20 cellular contexts compared by ENCODE assay signal in the genomic region with DNA sequence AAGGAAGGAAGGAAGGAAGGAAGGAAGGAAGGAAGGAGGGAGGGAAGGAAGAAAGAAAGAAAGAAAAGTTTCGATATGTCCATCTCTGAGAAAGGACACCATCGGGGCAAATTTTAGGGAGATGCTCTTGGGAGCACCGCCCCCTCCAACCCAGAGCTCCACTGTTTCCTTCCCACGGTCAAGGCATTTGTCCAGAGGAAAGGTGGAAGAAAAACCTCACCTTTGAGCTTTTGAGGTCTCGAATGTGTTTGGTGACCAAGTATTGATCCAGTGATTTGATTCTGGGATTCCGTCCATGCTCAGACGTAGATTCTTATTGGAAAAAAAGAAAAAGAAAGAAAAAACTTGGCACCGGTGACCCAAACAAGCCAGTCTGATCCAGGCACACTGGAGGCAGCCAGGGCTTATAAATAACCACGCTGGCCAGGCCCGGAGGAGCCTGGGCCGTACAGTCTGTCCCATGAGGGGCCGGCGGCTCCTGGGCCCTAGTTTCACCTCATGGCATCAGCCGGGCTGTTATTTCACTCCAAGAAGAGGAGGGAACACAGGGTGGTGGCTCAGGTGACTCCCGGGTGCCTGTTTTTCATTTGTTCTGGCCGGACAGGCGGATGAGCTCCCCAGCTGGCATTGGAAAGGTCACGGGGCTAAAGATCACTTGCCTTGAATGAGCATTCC. TPM values are rescaled to one million over a fixed set of nuclear protein-coding genes. Genes with fewer than 3 reads are reported as not detected.
DNase-seq lines count a peak whose midpoint lies in the region; ATAC-seq and TF ChIP-seq lines count a peak whose summit lies in the region.
"Had no signal": no experiment of that assay in that cellular context is flagged by ENCODE, and none has a peak within 500 bp of the region (broad histone marks: within the 10 kb centered on the region; RNA-seq: fewer than 3 reads in every experiment).

No MANE protein-coding gene starts in this region.

- in situ Hi-C loops in gastrocnemius medialis (cut with MboI; ENCODE audit: low sequenced_read_pairs in 4 of 4), result loop anchor here in 2 of 4 donors (5.0 kb wide), 2 partner anchors 54 to 69 kb away; no protein-coding TSS in a partner anchor

- H3K9me3 ChIP-seq in HEK293 (ENCODE audit: control insufficient read depth, insufficient read depth, low read depth, low read length) (no peaks in the 10 kb centered on the region), heart right ventricle (peaks cover 0 to 8% (median 0%) of the 10 kb centered on the region in 11 donors), right lobe of liver (no peaks in the 10 kb centered on the region), gastrocnemius medialis (no peaks in the 10 kb centered on the region)
- H3K9me3 ChIP-seq: A549 had no signal

- TF ChIP-seq CTCF in HEK293 (tag by site-specific recombination; IDR thresholded peaks at IDR 0.05) (no peak), heart right ventricle (IDR thresholded peaks at IDR 0.05) (no peak), right lobe of liver (IDR thresholded peaks at IDR 0.05) (no peak), gastrocnemius medialis (IDR thresholded peaks at IDR 0.05 in 4 of 5, conservative IDR thresholded peaks at IDR 0.05 in 1 of 5) (peak in 1 of 5 experiments; percentile 16)

- no peaks in the 10 kb centered on the region for H3K36me3 ChIP-seq in HEK293 (ENCODE audit: control insufficient read depth in 2 of 2, insufficient read depth in 1 of 2, low read length in 2 of 2)
- H3K36me3 ChIP-seq in heart right ventricle, result no peaks in the 10 kb centered on the region
- no peaks in the 10 kb centered on the region for H3K36me3 ChIP-seq in right lobe of liver
- H3K36me3 ChIP-seq in gastrocnemius medialis, result peaks cover 0 to 7% of the 10 kb centered on the region in 2 donors
- H3K36me3 ChIP-seq: BLaER1 had no signal

- no peak overlapping the region for H3K4me3 ChIP-seq in HEK293 (ENCODE audit: low read depth, low read length)
- H3K4me3 ChIP-seq in heart right ventricle, result no peak overlapping the region
- H3K4me3 ChIP-seq in right lobe of liver, result peak overlapping the region in 1 of 3 donors; percentile 7
- peak overlapping the region; percentile 52 to 60 (median 58) for H3K4me3 ChIP-seq in gastrocnemius medialis
- H3K4me3 ChIP-seq: A549, BLaER1, GM12878 had no signal

- CTCF ChIA-PET in HEK293 (lab: Yijun Ruan, JAX), result interaction anchor here (0.7 kb wide), 1 partner anchor 123 kb away, joined by 3 read pairs; no protein-coding TSS in a partner anchor

- POLR2A ChIA-PET in HEK293 (lab: Yijun Ruan, JAX), result no interaction called here

- WGBS in heart right ventricle, 2 donors, result 58 to 73% methylated on average over 18 of the region's 18 CpGs
- WGBS in right lobe of liver (ENCODE audit: insufficient coverage, low coverage, low lambda C conversion rate, missing lambda C conversion rate), result 28% methylated on average over 18 of the region's 18 CpGs

- peak; percentile 47 to 98 (median 78) for ATAC-seq in heart right ventricle
- peak; percentile 72 to 90 (median 86) for ATAC-seq in right lobe of liver
- ATAC-seq in gastrocnemius medialis, result peak; percentile 89 to 90
- no peak for ATAC-seq in GM21737 (IDR thresholded peaks at IDR 0.05; ENCODE audit: unreplicated experiment)
- ATAC-seq in GM21786 (IDR thresholded peaks at IDR 0.05; ENCODE audit: unreplicated experiment), result no peak
- ATAC-seq: A549, GM12878, PC-3 had no signal

- H3K27me3 ChIP-seq in heart right ventricle (no peaks in the 10 kb centered on the region), right lobe of liver (no peaks in the 10 kb centered on the region), gastrocnemius medialis (no peaks in the 10 kb centered on the region)
- H3K27me3 ChIP-seq: BLaER1 had no signal

- TF ChIP-seq POLR2A in right lobe of liver (IDR thresholded peaks at IDR 0.05) (peak; percentile 58), gastrocnemius medialis (IDR thresholded peaks at IDR 0.05) (peak; percentile 80 to 89)

- DNase-seq in heart right ventricle, result peak in 1 of 2 donors; percentile 29
- DNase-seq in right lobe of liver, result peak; percentile 62 to 89 (median 88)
- peak; percentile 96 to 98 for DNase-seq in gastrocnemius medialis
- no peak for DNase-seq in NCI-H1105 treated with DMSO at 0.1 percent for 48 hours (lab: John Stamatoyannopoulos, UW)
- no peak for DNase-seq in kidney tubule cell (ENCODE audit: low spot score)
- DNase-seq: Calu3; CD4-positive, alpha-beta memory T cell; GOT3; NCI-H1436 treated with DMSO at 0.1 percent for 48 hours; NCI-H2029; NCI-H345; NCI-H524 treated with DMSO at 0.1 percent for 48 hours; PC-3; RPMI8226 had no signal

- no peak overlapping the region for H3K27ac ChIP-seq in HEK293 (ENCODE audit: extremely low read depth, low read depth, low read length)
- peak overlapping the region in 3 of 10 donors; percentile 26 to 39 (median 27) for H3K27ac ChIP-seq in heart right ventricle
- H3K27ac ChIP-seq in right lobe of liver, result peak overlapping the region; percentile 31 to 71 (median 52)
- peak overlapping the region; percentile 90 to 98 (median 94) for H3K27ac ChIP-seq in gastrocnemius medialis
- H3K27ac ChIP-seq: A549, BLaER1 had no signal

- intact Hi-C loops in heart right ventricle (cut with DNase I), result loop anchor here in 1 of 10 donors (1.0 kb wide), 1 partner anchor 12 kb away; no protein-coding TSS in a partner anchor
- intact Hi-C loops in right lobe of liver (cut with DNase I), result no loop called here
- intact Hi-C loops in gastrocnemius medialis (cut with DNase I; ENCODE audit: low total_unique reads), result loop anchor here (1.0 kb wide), 3 partner anchors 15 to 52 kb away; a partner anchor contains a TSS

- no peaks in the 10 kb centered on the region for H3K4me1 ChIP-seq in HEK293 (ENCODE audit: control insufficient read depth, insufficient read depth, low read length)
- peaks cover 0 to 6% (median 0%) of the 10 kb centered on the region in 9 donors for H3K4me1 ChIP-seq in heart right ventricle
- H3K4me1 ChIP-seq in right lobe of liver, result peaks cover 0 to 31% (median 16%) of the 10 kb centered on the region in 4 donors
- H3K4me1 ChIP-seq in gastrocnemius medialis, result peaks cover 18 to 19% of the 10 kb centered on the region in 2 donors
- H3K4me1 ChIP-seq: A549 had no signal

TF ChIP-seq in HEK293, 187 proteins besides CTCF, POLR2A, EP300 and RAD21:
- TF ChIP-seq ZNF354C (tag by site-specific recombination; IDR thresholded peaks at IDR 0.05; ENCODE audit: borderline replicate concordance, low read depth) (no peak), ZBTB7A (tag by site-specific recombination; IDR thresholded peaks at IDR 0.05; ENCODE audit: low read depth) (no peak), ZNF366 (tag by site-specific recombination; conservative IDR thresholded peaks at IDR 0.05) (peak; percentile 80), ZNF112 (tag by site-specific recombination; IDR thresholded peaks at IDR 0.05) (no peak), ZNF10 (tag by site-specific recombination; IDR thresholded peaks at IDR 0.05) (no peak)

RNA-seq across cellular contexts. Expression of a gene that starts 36.1 kb away (rescaled TPM):
- 1 to 10 TPM; 2.8 to 7.7 (median 5.4) TPM for total RNA-seq in heart right ventricle
- 1 to 10 TPM; 2.9 to 5.7 TPM for polyA plus RNA-seq in heart right ventricle
- 10 to 100 TPM in 3 of 6 experiments, 1 to 10 TPM in 3; 3.5 to 26.5 (median 8.2) TPM for total RNA-seq in right lobe of liver
- 10 to 100 TPM; 40.3 to 88.6 (median 49.1) TPM for total RNA-seq in gastrocnemius medialis

Comparison
In these comparisons a context has a peak if more than half of its experiments do, and no peak if none do; other contexts are left out.
1. H3K4me3 ChIP-seq: peak in gastrocnemius medialis (4 of 4); none in HEK293 (single experiment) and heart right ventricle (0 of 10).
2. ATAC-seq: peak in heart right ventricle (8 of 8), right lobe of liver (4 of 4) and gastrocnemius medialis (2 of 2); none in GM21737 (single experiment) and GM21786 (single experiment).
3. DNase-seq: peak in right lobe of liver (3 of 3) and gastrocnemius medialis (2 of 2); none in NCI-H1105 treated with DMSO at 0.1 percent for 48 hours (single experiment) and kidney tubule cell (single experiment).